In the genomic region with DNA sequence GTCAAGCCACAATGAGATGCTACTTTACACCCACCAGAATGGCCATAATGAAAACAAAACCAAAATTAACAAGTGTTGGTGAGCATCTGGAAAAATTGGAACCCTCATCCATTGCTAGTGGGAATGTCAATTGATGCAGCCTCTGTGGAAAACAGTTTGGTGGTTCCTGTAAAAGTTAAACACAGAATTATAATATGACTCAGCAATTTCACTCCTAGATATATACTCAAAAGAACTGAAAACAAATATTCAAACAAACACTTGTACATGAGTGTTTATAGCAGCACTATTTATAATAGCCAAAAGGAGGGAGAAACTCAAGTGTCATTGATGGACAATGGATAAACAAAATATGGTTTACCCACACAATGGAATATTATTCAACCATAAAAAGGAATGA, we compare ENCODE assay signal across 20 cellular contexts. TPM values are rescaled to one million over a fixed set of nuclear protein-coding genes. Genes with fewer than 3 reads are reported as not detected.
DNase-seq lines count a peak whose midpoint lies in the region; ATAC-seq, FAIRE-seq and TF ChIP-seq lines count a peak whose summit lies in the region.
"Had no signal": no experiment of that assay in that cellular context is flagged by ENCODE, and none has a peak within 500 bp of the region (broad histone marks: within the 10 kb centered on the region; RNA-seq: fewer than 3 reads in every experiment).

No MANE protein-coding gene starts in this region.

- H3K18ac ChIP-seq in IMR-90 (ENCODE audit: low read depth, low read length): no peak overlapping the region
- H3K18ac ChIP-seq in H1 (ENCODE audit: extremely low read depth, low read length): no peak overlapping the region

- no peaks in the 10 kb centered on the region for H3K9me3 ChIP-seq in IMR-90 (ENCODE audit: control insufficient read depth, insufficient read depth, low read length)
- no peaks in the 10 kb centered on the region for H3K9me3 ChIP-seq in H1 (ENCODE audit: insufficient read depth in 2 of 2, low read depth in 1 of 2, low read length in 1 of 2)
- no peaks in the 10 kb centered on the region for H3K9me3 ChIP-seq in keratinocyte (ENCODE audit: control insufficient read depth, low read depth, low read length)

- TF ChIP-seq POLR2A in IMR-90 (IDR thresholded peaks at IDR 0.05; ENCODE audit: low read depth, low read length): no peak
- no peak for TF ChIP-seq POLR2A in H1 (IDR thresholded peaks at IDR 0.05; ENCODE audit: control extremely low read depth in 1 of 2, low read depth in 2 of 2, low read length in 2 of 2)

- H3K79me2 ChIP-seq in H1 (ENCODE audit: control insufficient read depth in 1 of 2, insufficient read depth in 2 of 2, low read length in 2 of 2) (no peaks in the 10 kb centered on the region), keratinocyte (ENCODE audit: control insufficient read depth, insufficient read depth, low read length) (no peaks in the 10 kb centered on the region)

- no TSS peak for BruUV-seq in IMR-90 (replicated peaks; lab: Mats Ljungman, UMichigan)

- H3K27ac ChIP-seq in IMR-90 (ENCODE audit: insufficient read depth, low read length): no peak overlapping the region
- H3K27ac ChIP-seq in H1 (ENCODE audit: low read depth, low read length): no peak overlapping the region
- no peak overlapping the region for H3K27ac ChIP-seq in keratinocyte (ENCODE audit: control insufficient read depth, insufficient read depth, low read length)
- H3K27ac ChIP-seq: 22Rv1; BLaER1 treated with 17β-estradiol and CSF1 and Interleukin-3, amounts not matched to agents 10 nM and 100 nM; GM23248 had no signal

- POLR2A ChIA-PET in IMR-90 (lab: Charles Lee; ENCODE audit: unreplicated experiment): no interaction called here
- POLR2A ChIA-PET in H1 (lab: Charles Lee; ENCODE audit: partially characterized antibody): no interaction called here

- H4K91ac ChIP-seq in IMR-90 (ENCODE audit: insufficient read depth, low read depth, low read length): no peak overlapping the region
- no peak overlapping the region for H4K91ac ChIP-seq in H1 (replicated peaks; ENCODE audit: insufficient read length, low read length)

- H3K56ac ChIP-seq in IMR-90 (ENCODE audit: extremely low read depth, insufficient read depth, low read length) (no peak overlapping the region), H1 (replicated peaks; ENCODE audit: insufficient read length, low read depth, low read length) (no peak overlapping the region)

- no peaks in the 10 kb centered on the region for H3K4me1 Mint-ChIP-seq in activated T-cell treated with anti-CD3 and anti-CD28 coated beads, Interleukin-2, amount 50 U/mL, for 4 hours (ENCODE audit: low read depth)

- H2AK5ac ChIP-seq in IMR-90 (ENCODE audit: low read depth, low read length) (no peak overlapping the region), H1 (ENCODE audit: low read depth, low read length) (no peak overlapping the region)

- H2BK5ac ChIP-seq in IMR-90 (ENCODE audit: low read depth, low read length, poor library complexity, severe bottlenecking): no peak overlapping the region
- H2BK5ac ChIP-seq in H1 (ENCODE audit: low read depth, low read length): no peak overlapping the region

- H3K9me1 ChIP-seq in IMR-90 (ENCODE audit: insufficient read depth, low read length) (peaks cover 8% of the 10 kb centered on the region; the same call in 1 of the 2 replicates), keratinocyte (ENCODE audit: control insufficient read depth, extremely low read depth, insufficient read depth, low read length) (no peaks in the 10 kb centered on the region)

- H3K4ac ChIP-seq in IMR-90 (ENCODE audit: low read depth, low read length) (no peak overlapping the region), H1 (replicated peaks; ENCODE audit: insufficient read length, low read depth, low read length) (no peak overlapping the region)

- TF ChIP-seq CTCF in IMR-90 (conservative IDR thresholded peaks at IDR 0.05; ENCODE audit: low read depth, low read length): no peak
- TF ChIP-seq CTCF in H1 (IDR thresholded peaks at IDR 0.05; ENCODE audit: control extremely low read depth in 1 of 3, insufficient read depth in 1 of 3, low read depth in 1 of 3, low read length in 3 of 3): no peak
- TF ChIP-seq CTCF in keratinocyte (optimal IDR thresholded peaks at IDR 0.05 in 1 of 3, IDR thresholded peaks at IDR 0.05 in 1 of 3, conservative IDR thresholded peaks at IDR 0.05 in 1 of 3; ENCODE audit: extremely low read depth in 1 of 3, insufficient read depth in 2 of 3, low read length in 3 of 3): no peak

- no peak for FAIRE-seq in H1 (lab: Jason Lieb, UNC)
- FAIRE-seq in keratinocyte (lab: Jason Lieb, UNC): peak; percentile 29
- FAIRE-seq: HTR-8/SVneo had no signal

- in situ Hi-C loops in IMR-90 (cut with MboI; ENCODE audit: low sequenced_read_pairs): no loop called here

- H3K23me2 ChIP-seq in H1 (ENCODE audit: low read depth, low read length): no peaks in the 10 kb centered on the region; the same call in 1 of the 2 replicates

- H3K27me3 ChIP-seq in IMR-90 (ENCODE audit: control insufficient read depth, insufficient read depth, low read length): no peaks in the 10 kb centered on the region
- H3K27me3 ChIP-seq in H1 (replicated peaks in 1 of 4; ENCODE audit: control insufficient read depth in 3 of 4, extremely low read depth in 1 of 4, insufficient read depth in 3 of 4, low read length in 3 of 4): no peaks in the 10 kb centered on the region
- H3K27me3 ChIP-seq in keratinocyte (ENCODE audit: control insufficient read depth, extremely low read depth, insufficient read depth, low read length): no peaks in the 10 kb centered on the region
- H3K27me3 ChIP-seq: BLaER1 treated with 17β-estradiol and CSF1 and Interleukin-3, amounts not matched to agents 10 nM and 100 nM had no signal

- peaks cover 13% of the 10 kb centered on the region for H3K4me1 ChIP-seq in IMR-90 (ENCODE audit: control insufficient read depth, insufficient read depth, low read length)
- H3K4me1 ChIP-seq in H1 (replicated peaks in 1 of 4; ENCODE audit: control insufficient read depth in 3 of 4, insufficient read depth in 4 of 4, low read length in 3 of 4): peaks cover 0 to 12% (median 4%) of the 10 kb centered on the region in 4 experiments; a peak in 4 of 7 replicates
- peaks cover 40% of the 10 kb centered on the region for H3K4me1 ChIP-seq in keratinocyte (ENCODE audit: control insufficient read depth, extremely low read depth, insufficient read depth, low read length)

- H2AK9ac ChIP-seq in IMR-90 (replicated peaks; ENCODE audit: low read depth, low read length, poor library complexity): no peak overlapping the region

- H2BK12ac ChIP-seq in H1 (ENCODE audit: low read depth, low read length): no peak overlapping the region

- H3K4me3 Mint-ChIP-seq in activated T-cell treated with anti-CD3 and anti-CD28 coated beads, Interleukin-2, amount 50 U/mL, for 4 hours: no peak overlapping the region
- H3K4me3 Mint-ChIP-seq: CD4-positive, alpha-beta T cell had no signal

- TF ChIP-seq RAD21 in IMR-90 (IDR thresholded peaks at IDR 0.05; ENCODE audit: low read length) (no peak), H1 (IDR thresholded peaks at IDR 0.05 in 1 of 2, conservative IDR thresholded peaks at IDR 0.05 in 1 of 2; ENCODE audit: low read depth in 2 of 2, low read length in 2 of 2) (no peak)

- H3K4me3 ChIP-seq in IMR-90 (ENCODE audit: insufficient read depth, low read depth, low read length): no peak overlapping the region
- no peak overlapping the region for H3K4me3 ChIP-seq in H1 (ENCODE audit: extremely low read depth in 1 of 4, insufficient read depth in 2 of 4, low read depth in 3 of 4, low read length in 4 of 4)
- no peak overlapping the region for H3K4me3 ChIP-seq in keratinocyte (ENCODE audit: control insufficient read depth in 2 of 3, extremely low read depth in 1 of 3, insufficient read depth in 2 of 3, low read depth in 1 of 3, low read length in 3 of 3)
- H3K4me3 ChIP-seq: BLaER1 treated with 17β-estradiol and CSF1 and Interleukin-3, amounts not matched to agents 10 nM and 100 nM; GM23248 had no signal

- H4K5ac ChIP-seq in IMR-90 (ENCODE audit: low read depth, low read length) (no peak overlapping the region), H1 (ENCODE audit: insufficient read length, low read depth, low read length) (no peak overlapping the region)

- H4K20me1 ChIP-seq in IMR-90 (ENCODE audit: insufficient read depth, low read length): no peaks in the 10 kb centered on the region
- H4K20me1 ChIP-seq in H1 (replicated peaks in 1 of 2; ENCODE audit: control insufficient read depth in 1 of 2, insufficient read depth in 2 of 2, low read length in 2 of 2): no peaks in the 10 kb centered on the region
- H4K20me1 ChIP-seq in keratinocyte (ENCODE audit: control insufficient read depth, extremely low read depth, insufficient read depth, low read length): no peaks in the 10 kb centered on the region
- H4K20me1 ChIP-seq: BLaER1 treated with 17β-estradiol and CSF1 and Interleukin-3, amounts not matched to agents 10 nM and 100 nM had no signal

- no peaks in the 10 kb centered on the region for H3K27me3 Mint-ChIP-seq in activated T-cell treated with anti-CD3 and anti-CD28 coated beads, Interleukin-2, amount 50 U/mL, for 4 hours (ENCODE audit: low read depth)
- H3K27me3 Mint-ChIP-seq: CD4-positive, alpha-beta T cell had no signal

- H2BK15ac ChIP-seq in IMR-90 (ENCODE audit: low read depth, low read length) (no peak overlapping the region), H1 (ENCODE audit: low read length) (no peak overlapping the region)

- H2BK20ac ChIP-seq in IMR-90 (ENCODE audit: low read depth, low read length) (no peak overlapping the region), H1 (ENCODE audit: low read length) (no peak overlapping the region)

- H3K23ac ChIP-seq in IMR-90 (ENCODE audit: low read depth, low read length) (no peak overlapping the region), H1 (ENCODE audit: insufficient read length) (no peak overlapping the region)

- CTCF ChIA-PET in IMR-90 (lab: Yijun Ruan, JAX) (interaction anchor here (0.6 kb wide), 1 partner anchor 113 kb away, joined by 7 read pairs; no protein-coding TSS in a partner anchor), H1 (lab: Charles Lee; ENCODE audit: partially characterized antibody) (no interaction called here)

- H3K36me3 ChIP-seq in IMR-90 (ENCODE audit: control insufficient read depth, insufficient read depth, low read length) (no peaks in the 10 kb centered on the region), H1 (ENCODE audit: control insufficient read depth in 2 of 4, insufficient read depth in 4 of 4, low read length in 3 of 4) (no peaks in the 10 kb centered on the region), keratinocyte (ENCODE audit: control insufficient read depth in 2 of 2, extremely low read depth in 1 of 2, insufficient read depth in 2 of 2, low read length in 2 of 2) (peaks cover 0 to 3% of the 10 kb centered on the region in 2 experiments)

- ATAC-seq in IMR-90 (ENCODE audit: low read depth) (no peak), GM19023 (IDR thresholded peaks at IDR 0.05; ENCODE audit: unreplicated experiment) (no peak), GM21786 (IDR thresholded peaks at IDR 0.05; ENCODE audit: unreplicated experiment) (no peak)
- ATAC-seq in activated T-cell treated with anti-CD3 and anti-CD28 coated beads, Interleukin-2, amount 50 U/mL, for 4 hours: no peak

- peak; percentile 51 for DNase-seq in NCI-H510A treated with DMSO at 0.1 percent for 48 hours (lab: John Stamatoyannopoulos, UW)
- DNase-seq in NCI-H510A (lab: John Stamatoyannopoulos, UW): no peak
- DNase-seq in IMR-90: no peak
- no peak for DNase-seq in H1 (ENCODE audit: low read depth in 1 of 2, low spot score in 2 of 2)
- DNase-seq in keratinocyte (ENCODE audit: low read depth, low spot score): no peak
- DNase-seq in activated T-cell treated with anti-CD3 and anti-CD28 coated beads, Interleukin-2, amount 50 U/mL, for 4 hours: no peak
- DNase-seq: ACHN; Calu3; CD4-positive, alpha-beta T cell; DMS 273 treated with DMSO at 0.1 percent for 48 hours; DMS79 treated with DMSO at 0.1 percent for 48 hours; EL; GM23248; H7; KBM-7 had no signal

- dilution Hi-C loops in IMR-90 (cut with HindIII; ENCODE audit: low sequenced_read_pairs, unreplicated experiment): no loop called here
- dilution Hi-C loops in keratinocyte (cut with MboI; ENCODE audit: extremely low pct_ligation_motif_present, low sequenced_read_pairs): no loop called here

- H2BK120ac ChIP-seq in IMR-90 (ENCODE audit: low read depth, low read length): no peak overlapping the region
- no peak overlapping the region for H2BK120ac ChIP-seq in H1 (replicated peaks; ENCODE audit: low read depth, low read length)

- intact Hi-C loops in IMR-90 (cut with micrococcal nuclease): no loop called here

- H2AFZ ChIP-seq in IMR-90 (replicated peaks; ENCODE audit: low read length, poor library complexity): no peak overlapping the region
- no peak overlapping the region for H2AFZ ChIP-seq in H1 (ENCODE audit: low read length)
- H2AFZ ChIP-seq in keratinocyte (ENCODE audit: control insufficient read depth, low read length): no peak overlapping the region
- H2AFZ ChIP-seq: GM23248 had no signal

- no peak for TF ChIP-seq EP300 in H1 (IDR thresholded peaks at IDR 0.05; ENCODE audit: borderline replicate concordance in 1 of 2, low read depth in 2 of 2, low read length in 2 of 2)

- H3K4me2 ChIP-seq in IMR-90 (ENCODE audit: low read depth, low read length): no peak overlapping the region
- H3K4me2 ChIP-seq in H1 (ENCODE audit: insufficient read depth in 1 of 2, low read depth in 2 of 2, low read length in 2 of 2): no peak overlapping the region
- H3K4me2 ChIP-seq in keratinocyte (ENCODE audit: control insufficient read depth, extremely low read depth, insufficient read depth, low read depth, low read length): no peak overlapping the region
- H3K4me2 ChIP-seq: BLaER1 treated with 17β-estradiol and CSF1 and Interleukin-3, amounts not matched to agents 10 nM and 100 nM had no signal

- peaks cover 5% of the 10 kb centered on the region for H3K9me3 Mint-ChIP-seq in activated T-cell treated with anti-CD3 and anti-CD28 coated beads, Interleukin-2, amount 50 U/mL, for 4 hours

- H3K14ac ChIP-seq in IMR-90 (replicated peaks; ENCODE audit: low read depth, low read length): no peak overlapping the region
- no peak overlapping the region for H3K14ac ChIP-seq in H1 (ENCODE audit: insufficient read length)

- no peak overlapping the region for H3K9ac ChIP-seq in IMR-90 (ENCODE audit: low read depth, low read length)
- H3K9ac ChIP-seq in H1 (replicated peaks in 1 of 4; ENCODE audit: extremely low read depth in 1 of 4, low read depth in 3 of 4, low read length in 3 of 4): no peak overlapping the region
- H3K9ac ChIP-seq in keratinocyte (ENCODE audit: control insufficient read depth, extremely low read depth, insufficient read depth, low read length): no peak overlapping the region
- H3K9ac ChIP-seq: BLaER1 treated with 17β-estradiol and CSF1 and Interleukin-3, amounts not matched to agents 10 nM and 100 nM; GM23248 had no signal

- H4K8ac ChIP-seq in IMR-90 (ENCODE audit: low read depth in 2 of 2, low read length in 2 of 2) (no peak overlapping the region), H1 (ENCODE audit: extremely low read depth, insufficient read depth, low read length) (no peak overlapping the region)

- no peaks in the 10 kb centered on the region for H3K79me1 ChIP-seq in IMR-90 (ENCODE audit: low read depth in 1 of 2, low read length in 2 of 2)
- H3K79me1 ChIP-seq in H1 (ENCODE audit: low read depth, low read length): no peaks in the 10 kb centered on the region

- H3K36me3 Mint-ChIP-seq in activated T-cell treated with anti-CD3 and anti-CD28 coated beads, Interleukin-2, amount 50 U/mL, for 4 hours (ENCODE audit: insufficient read depth): peaks cover 2% of the 10 kb centered on the region

RNA-seq across cellular contexts. Expression of a gene that starts 43.0 kb away (rescaled TPM):
- total RNA-seq in IMR-90 (2012; rRNA removed): 4.4 and 5.6 TPM in 2 replicates
- 16.2 and 17.1 TPM in 2 replicates for polyA plus RNA-seq in IMR-90 (2012; rRNA removed)
- 9.3 and 9.6 TPM in 2 replicates for polyA plus RNA-seq in IMR-90 (2012; cell fraction: cytosol; rRNA removed)
- polyA plus RNA-seq in IMR-90 (2012; cell fraction: nucleus; rRNA removed; ENCODE audit: low replicate concordance): 10.3 and 25.5 TPM in 2 replicates
- 46.5 and 48.9 TPM in 2 replicates for total RNA-seq in H1 (2021; fragmentation: NEBNext Ultra II Directional; extraction: Animal tissue kit (Norgen Biotek cat#: 25700))
- polyA plus RNA-seq in H1 (2011; rRNA removed): 27.8 and 30.1 TPM in 2 replicates
- 38.6 TPM for polyA plus RNA-seq in H1 (2011; cell fraction: cytosol; rRNA removed)
- polyA plus RNA-seq in H1 (2011; cell fraction: nucleus; rRNA removed): 33.7 TPM
- polyA plus RNA-seq in H1 (2012, experiment 1 of 2): 39.7 to 43.3 TPM (median 41.1 TPM) in 4 replicates
- polyA plus RNA-seq in H1 (2012, experiment 2 of 2): 41.9 TPM
- polyA plus RNA-seq in H1 (2013, experiment 1 of 2): 36.8 TPM
- polyA plus RNA-seq in H1 (2013, experiment 2 of 2): 37.7 TPM
- polyA minus RNA-seq in H1 (2011; rRNA and poly(A)+ RNA removed): 23.5 and 25.7 TPM in 2 replicates
- 14.1 TPM for polyA minus RNA-seq in H1 (2011; cell fraction: cytosol; rRNA and poly(A)+ RNA removed)
- polyA minus RNA-seq in H1 (2011; cell fraction: nucleus; rRNA and poly(A)+ RNA removed): 20.2 TPM
- 41.6 to 54.7 TPM (median 43.7 TPM) in 3 replicates for polyA plus RNA-seq in keratinocyte
- polyA plus RNA-seq in keratinocyte (2011; ENCODE audit: low read depth): 24.0 TPM
- polyA plus RNA-seq in keratinocyte (2011; cell fraction: cytosol; rRNA removed): 30.4 and 32.9 TPM in 2 replicates
- polyA plus RNA-seq in keratinocyte (2011; cell fraction: nucleus; rRNA removed): 48.2 and 56.9 TPM in 2 replicates
- polyA plus RNA-seq in keratinocyte (2012; ENCODE audit: low replicate concordance): 27.2 and 40.3 TPM in 2 replicates
- 19.7 to 32.4 TPM (median 20.8 TPM) in 3 replicates for polyA minus RNA-seq in keratinocyte
- polyA minus RNA-seq in keratinocyte (2011; cell fraction: cytosol; rRNA and poly(A)+ RNA removed): 24.6 TPM
- 12.5 and 15.1 TPM in 2 replicates for polyA minus RNA-seq in keratinocyte (2011; cell fraction: nucleus; rRNA and poly(A)+ RNA removed)
- total RNA-seq in activated T-cell treated with anti-CD3 and anti-CD28 coated beads, Interleukin-2, amount 50 U/mL, for 4 hours: 10 to 100 TPM; 39.0 to 51.7 (median 41.8) TPM
